In the genomic region with DNA sequence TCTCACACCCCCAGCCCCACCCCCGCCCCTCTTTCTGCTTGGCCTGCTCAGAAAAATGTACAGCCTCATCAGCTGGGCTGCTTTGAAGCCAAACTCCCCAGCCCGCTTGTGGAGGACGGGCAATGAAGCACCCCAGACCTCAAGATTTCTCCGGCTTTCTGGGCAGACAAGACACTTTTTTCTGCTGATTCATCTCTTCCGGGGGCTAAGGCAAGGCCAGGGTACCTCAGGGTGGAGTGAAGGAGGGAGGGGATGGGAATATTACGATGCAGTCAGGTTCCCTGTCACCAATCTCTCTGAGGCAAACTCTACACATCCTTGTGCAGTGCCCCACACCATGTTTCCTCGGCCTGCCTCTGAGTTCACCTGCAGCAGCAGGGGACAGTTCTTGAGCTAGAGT, we compare ENCODE assay signal across 1 cellular context.
TF ChIP-seq lines count a peak whose summit lies in the region.

No MANE protein-coding gene starts in this region.

TF ChIP-seq in HepG2, 621 proteins besides CTCF, POLR2A, EP300 and RAD21:
- TF ChIP-seq ZNF30 (CRISPR knock-in tag; IDR thresholded peaks at IDR 0.05), result no peak
- TF ChIP-seq BHLHE40 (IDR thresholded peaks at IDR 0.05; ENCODE audit: low read length), result no peak
- TF ChIP-seq GZF1 (CRISPR knock-in tag; IDR thresholded peaks at IDR 0.05), result no peak
- TF ChIP-seq, protein P1, sequence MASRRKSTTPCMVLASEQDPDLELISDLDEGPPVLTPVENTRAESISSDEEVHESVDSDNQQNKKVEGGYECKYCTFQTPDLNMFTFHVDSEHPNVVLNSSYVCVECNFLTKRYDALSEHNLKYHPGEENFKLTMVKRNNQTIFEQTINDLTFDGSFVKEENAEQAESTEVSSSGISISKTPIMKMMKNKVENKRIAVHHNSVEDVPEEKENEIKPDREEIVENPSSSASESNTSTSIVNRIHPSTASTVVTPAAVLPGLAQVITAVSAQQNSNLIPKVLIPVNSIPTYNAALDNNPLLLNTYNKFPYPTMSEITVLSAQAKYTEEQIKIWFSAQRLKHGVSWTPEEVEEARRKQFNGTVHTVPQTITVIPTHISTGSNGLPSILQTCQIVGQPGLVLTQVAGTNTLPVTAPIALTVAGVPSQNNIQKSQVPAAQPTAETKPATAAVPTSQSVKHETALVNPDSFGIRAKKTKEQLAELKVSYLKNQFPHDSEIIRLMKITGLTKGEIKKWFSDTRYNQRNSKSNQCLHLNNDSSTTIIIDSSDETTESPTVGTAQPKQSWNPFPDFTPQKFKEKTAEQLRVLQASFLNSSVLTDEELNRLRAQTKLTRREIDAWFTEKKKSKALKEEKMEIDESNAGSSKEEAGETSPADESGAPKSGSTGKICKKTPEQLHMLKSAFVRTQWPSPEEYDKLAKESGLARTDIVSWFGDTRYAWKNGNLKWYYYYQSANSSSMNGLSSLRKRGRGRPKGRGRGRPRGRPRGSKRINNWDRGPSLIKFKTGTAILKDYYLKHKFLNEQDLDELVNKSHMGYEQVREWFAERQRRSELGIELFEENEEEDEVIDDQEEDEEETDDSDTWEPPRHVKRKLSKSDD (CRISPR knock-in tag; IDR thresholded peaks at IDR 0.05; ENCODE audit: low read depth), result no peak
- TF ChIP-seq SYNCRIP (IDR thresholded peaks at IDR 0.05; ENCODE audit: insufficient read depth, low read depth, low read length), result no peak
- no peak for TF ChIP-seq NBN (conservative IDR thresholded peaks at IDR 0.05)
